Comparison of ENCODE assay signal across 3 cellular contexts in the genomic region with DNA sequence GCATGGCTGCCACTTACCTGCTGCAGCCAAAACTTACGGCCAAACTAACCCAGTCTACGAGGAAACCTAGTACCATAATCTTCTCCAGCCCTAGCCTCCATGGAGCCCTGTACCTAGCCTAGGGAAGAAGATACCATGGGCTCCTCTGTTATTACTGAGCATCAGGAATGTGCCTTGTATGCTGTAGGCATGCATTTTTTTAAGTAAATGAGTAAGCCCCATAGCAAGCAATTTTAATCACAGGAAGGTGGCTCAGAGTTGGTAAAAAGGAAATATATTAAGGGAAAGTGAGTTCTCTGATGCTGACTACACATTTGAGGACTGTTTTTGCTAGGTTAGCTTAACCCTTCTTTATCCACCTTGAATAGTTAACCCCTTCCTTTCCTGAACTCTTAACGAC.
TF ChIP-seq lines count a peak whose summit lies in the region.

No MANE protein-coding gene starts in this region.

TF ChIP-seq in SK-N-SH treated with all-trans-retinoic acid at 6 μM for 48 hours, 23 proteins besides CTCF, POLR2A, EP300 and RAD21:
- TF ChIP-seq, protein P1, sequence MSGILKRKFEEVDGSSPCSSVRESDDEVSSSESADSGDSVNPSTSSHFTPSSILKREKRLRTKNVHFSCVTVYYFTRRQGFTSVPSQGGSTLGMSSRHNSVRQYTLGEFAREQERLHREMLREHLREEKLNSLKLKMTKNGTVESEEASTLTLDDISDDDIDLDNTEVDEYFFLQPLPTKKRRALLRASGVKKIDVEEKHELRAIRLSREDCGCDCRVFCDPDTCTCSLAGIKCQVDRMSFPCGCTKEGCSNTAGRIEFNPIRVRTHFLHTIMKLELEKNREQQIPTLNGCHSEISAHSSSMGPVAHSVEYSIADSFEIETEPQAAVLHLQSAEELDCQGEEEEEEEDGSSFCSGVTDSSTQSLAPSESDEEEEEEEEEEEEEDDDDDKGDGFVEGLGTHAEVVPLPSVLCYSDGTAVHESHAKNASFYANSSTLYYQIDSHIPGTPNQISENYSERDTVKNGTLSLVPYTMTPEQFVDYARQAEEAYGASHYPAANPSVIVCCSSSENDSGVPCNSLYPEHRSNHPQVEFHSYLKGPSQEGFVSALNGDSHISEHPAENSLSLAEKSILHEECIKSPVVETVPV (CRISPR knock-in tag; IDR thresholded peaks at IDR 0.05) = no peak
- TF ChIP-seq ISL1 (CRISPR knock-in tag; IDR thresholded peaks at IDR 0.05) = no peak
- TF ChIP-seq, protein P2, sequence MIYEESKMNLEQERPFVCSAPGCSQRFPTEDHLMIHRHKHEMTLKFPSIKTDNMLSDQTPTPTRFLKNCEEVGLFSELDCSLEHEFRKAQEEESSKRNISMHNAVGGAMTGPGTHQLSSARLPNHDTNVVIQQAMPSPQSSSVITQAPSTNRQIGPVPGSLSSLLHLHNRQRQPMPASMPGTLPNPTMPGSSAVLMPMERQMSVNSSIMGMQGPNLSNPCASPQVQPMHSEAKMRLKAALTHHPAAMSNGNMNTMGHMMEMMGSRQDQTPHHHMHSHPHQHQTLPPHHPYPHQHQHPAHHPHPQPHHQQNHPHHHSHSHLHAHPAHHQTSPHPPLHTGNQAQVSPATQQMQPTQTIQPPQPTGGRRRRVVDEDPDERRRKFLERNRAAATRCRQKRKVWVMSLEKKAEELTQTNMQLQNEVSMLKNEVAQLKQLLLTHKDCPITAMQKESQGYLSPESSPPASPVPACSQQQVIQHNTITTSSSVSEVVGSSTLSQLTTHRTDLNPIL (CRISPR knock-in tag; IDR thresholded peaks at IDR 0.05; ENCODE audit: low read depth) = no peak
- no peak for TF ChIP-seq OSR1 (CRISPR knock-in tag; IDR thresholded peaks at IDR 0.05)
- no peak for TF ChIP-seq ZFP30 (CRISPR knock-in tag; IDR thresholded peaks at IDR 0.05)
- no peak for TF ChIP-seq ARNTL (CRISPR knock-in tag; IDR thresholded peaks at IDR 0.05; ENCODE audit: borderline replicate concordance, low read depth)
- no peak for TF ChIP-seq PPARA (CRISPR knock-in tag; IDR thresholded peaks at IDR 0.05; ENCODE audit: borderline replicate concordance)
- no peak for TF ChIP-seq ZNF565 (CRISPR knock-in tag; conservative IDR thresholded peaks at IDR 0.05; ENCODE audit: low read depth)
- no peak for TF ChIP-seq CSDC2 (CRISPR knock-in tag; IDR thresholded peaks at IDR 0.05)
- no peak for TF ChIP-seq ZNF70 (CRISPR knock-in tag; IDR thresholded peaks at IDR 0.05)
- no peak for TF ChIP-seq SNAI2 (CRISPR knock-in tag; IDR thresholded peaks at IDR 0.05)
- TF ChIP-seq ZC3H10 (CRISPR knock-in tag; IDR thresholded peaks at IDR 0.05) = no peak
- no peak for TF ChIP-seq ZFP3 (CRISPR knock-in tag; IDR thresholded peaks at IDR 0.05)
- no peak for TF ChIP-seq RARB (CRISPR knock-in tag; IDR thresholded peaks at IDR 0.05)

TF ChIP-seq in SK-N-SH, 30 proteins besides CTCF, POLR2A, EP300 and RAD21:
- TF ChIP-seq EZH2phosphoT487 (IDR thresholded peaks at IDR 0.05; ENCODE audit: borderline replicate concordance, low read depth) (no peak), MXI1 (IDR thresholded peaks at IDR 0.05; ENCODE audit: low read depth, low read length) (no peak), JUND (IDR thresholded peaks at IDR 0.05) (no peak), FOXJ3 (CRISPR knock-in tag; IDR thresholded peaks at IDR 0.05) (no peak), NRF1 (IDR thresholded peaks at IDR 0.05; ENCODE audit: low read depth, low read length) (no peak), TEAD4 (IDR thresholded peaks at IDR 0.05; ENCODE audit: borderline replicate concordance, insufficient read depth) (no peak), POLR2AphosphoS5 (IDR thresholded peaks at IDR 0.05; ENCODE audit: low read depth, low read length) (no peak), TAF1 (IDR thresholded peaks at IDR 0.05; ENCODE audit: borderline replicate concordance, low read depth, low read length) (no peak), RCOR1 (IDR thresholded peaks at IDR 0.05; ENCODE audit: low read length) (no peak), NFIC (IDR thresholded peaks at IDR 0.05; ENCODE audit: borderline replicate concordance) (no peak), TCF12 (IDR thresholded peaks at IDR 0.05) (no peak), FOSL2 (IDR thresholded peaks at IDR 0.05; ENCODE audit: borderline replicate concordance, low read depth) (no peak), GABPA (IDR thresholded peaks at IDR 0.05; ENCODE audit: low read depth) (no peak)
- TF ChIP-seq, protein P3, sequence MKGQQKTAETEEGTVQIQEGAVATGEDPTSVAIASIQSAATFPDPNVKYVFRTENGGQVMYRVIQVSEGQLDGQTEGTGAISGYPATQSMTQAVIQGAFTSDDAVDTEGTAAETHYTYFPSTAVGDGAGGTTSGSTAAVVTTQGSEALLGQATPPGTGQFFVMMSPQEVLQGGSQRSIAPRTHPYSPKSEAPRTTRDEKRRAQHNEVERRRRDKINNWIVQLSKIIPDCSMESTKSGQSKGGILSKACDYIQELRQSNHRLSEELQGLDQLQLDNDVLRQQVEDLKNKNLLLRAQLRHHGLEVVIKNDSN (IDR thresholded peaks at IDR 0.05; ENCODE audit: borderline replicate concordance, low read depth) = no peak
- TF ChIP-seq, protein P4, sequence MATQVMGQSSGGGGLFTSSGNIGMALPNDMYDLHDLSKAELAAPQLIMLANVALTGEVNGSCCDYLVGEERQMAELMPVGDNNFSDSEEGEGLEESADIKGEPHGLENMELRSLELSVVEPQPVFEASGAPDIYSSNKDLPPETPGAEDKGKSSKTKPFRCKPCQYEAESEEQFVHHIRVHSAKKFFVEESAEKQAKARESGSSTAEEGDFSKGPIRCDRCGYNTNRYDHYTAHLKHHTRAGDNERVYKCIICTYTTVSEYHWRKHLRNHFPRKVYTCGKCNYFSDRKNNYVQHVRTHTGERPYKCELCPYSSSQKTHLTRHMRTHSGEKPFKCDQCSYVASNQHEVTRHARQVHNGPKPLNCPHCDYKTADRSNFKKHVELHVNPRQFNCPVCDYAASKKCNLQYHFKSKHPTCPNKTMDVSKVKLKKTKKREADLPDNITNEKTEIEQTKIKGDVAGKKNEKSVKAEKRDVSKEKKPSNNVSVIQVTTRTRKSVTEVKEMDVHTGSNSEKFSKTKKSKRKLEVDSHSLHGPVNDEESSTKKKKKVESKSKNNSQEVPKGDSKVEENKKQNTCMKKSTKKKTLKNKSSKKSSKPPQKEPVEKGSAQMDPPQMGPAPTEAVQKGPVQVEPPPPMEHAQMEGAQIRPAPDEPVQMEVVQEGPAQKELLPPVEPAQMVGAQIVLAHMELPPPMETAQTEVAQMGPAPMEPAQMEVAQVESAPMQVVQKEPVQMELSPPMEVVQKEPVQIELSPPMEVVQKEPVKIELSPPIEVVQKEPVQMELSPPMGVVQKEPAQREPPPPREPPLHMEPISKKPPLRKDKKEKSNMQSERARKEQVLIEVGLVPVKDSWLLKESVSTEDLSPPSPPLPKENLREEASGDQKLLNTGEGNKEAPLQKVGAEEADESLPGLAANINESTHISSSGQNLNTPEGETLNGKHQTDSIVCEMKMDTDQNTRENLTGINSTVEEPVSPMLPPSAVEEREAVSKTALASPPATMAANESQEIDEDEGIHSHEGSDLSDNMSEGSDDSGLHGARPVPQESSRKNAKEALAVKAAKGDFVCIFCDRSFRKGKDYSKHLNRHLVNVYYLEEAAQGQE (IDR thresholded peaks at IDR 0.05; ENCODE audit: low read depth, low read length) = no peak

TF ChIP-seq in IMR-90, 13 proteins besides CTCF, POLR2A, EP300 and RAD21:
- no peak for TF ChIP-seq NFE2L2 (IDR thresholded peaks at IDR 0.05; ENCODE audit: low read depth, low read length)
- TF ChIP-seq MXI1 (IDR thresholded peaks at IDR 0.05; ENCODE audit: borderline replicate concordance, low read depth, low read length) = no peak
- no peak for TF ChIP-seq SMC3 (IDR thresholded peaks at IDR 0.05; ENCODE audit: low read depth, low read length)
- TF ChIP-seq BHLHE40 (IDR thresholded peaks at IDR 0.05; ENCODE audit: low read depth, low read length) = no peak
- no peak for TF ChIP-seq CHD1 (IDR thresholded peaks at IDR 0.05; ENCODE audit: low read depth, low read length)
TF ChIP-seq in IMR-90: peak in this region for 0.
